Comparison of ENCODE assay signal across 9 cellular contexts in the genomic region with DNA sequence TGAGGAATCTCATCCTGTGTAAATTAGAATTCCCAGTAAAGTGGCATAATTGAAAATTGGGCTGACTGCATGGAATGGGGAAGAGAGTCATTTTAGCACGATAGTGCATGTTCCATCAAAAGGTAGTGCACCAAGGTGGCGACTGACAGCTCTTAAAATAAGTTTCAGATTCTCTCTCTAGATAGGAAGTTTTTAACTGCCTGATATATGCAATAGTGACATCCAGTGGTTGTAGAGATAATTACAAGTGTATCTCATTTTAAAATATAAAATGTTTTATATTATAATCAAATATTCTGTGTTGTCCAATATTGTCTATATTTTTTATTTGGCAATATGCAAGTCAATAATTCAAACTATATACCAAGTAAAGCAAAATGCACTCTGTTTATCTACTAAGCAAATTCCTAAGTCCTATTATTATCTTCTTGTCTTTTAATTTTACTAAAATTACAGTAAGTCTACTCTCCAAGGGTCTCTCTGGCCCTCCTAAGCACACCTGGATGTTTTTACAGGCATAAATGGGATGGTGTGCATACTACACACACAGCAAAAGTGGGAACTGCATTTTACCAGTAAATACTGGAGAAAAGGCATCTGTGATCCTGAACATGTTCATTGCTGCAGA.
DNase-seq lines count a peak whose midpoint lies in the region; ATAC-seq and TF ChIP-seq lines count a peak whose summit lies in the region.
"Had no signal": no experiment of that assay in that cellular context is flagged by ENCODE, and none has a peak within 500 bp of the region (broad histone marks: within the 10 kb centered on the region; RNA-seq: fewer than 3 reads in every experiment).

No MANE protein-coding gene starts in this region.

- ATAC-seq in activated T-helper 17 cell treated with anti-CD3 and anti-CD28 coated beads, Interleukin-2, amount 50 U/mL, for 72 hours (replicated peaks) = no peak

- H3K36me3 Mint-ChIP-seq in activated T-helper 17 cell treated with anti-CD3 and anti-CD28 coated beads, Interleukin-2, amount 50 U/mL, for 72 hours (ENCODE audit: low read depth) = no peaks in the 10 kb centered on the region

- H3K4me1 Mint-ChIP-seq in activated T-helper 17 cell treated with anti-CD3 and anti-CD28 coated beads, Interleukin-2, amount 50 U/mL, for 72 hours = no peaks in the 10 kb centered on the region

- no peak overlapping the region for H3K27ac ChIP-seq in brain microvascular endothelial cell
- H3K27ac ChIP-seq in effector memory CD4-positive, alpha-beta T cell (ENCODE audit: insufficient read depth, low read length, poor library complexity, severe bottlenecking) = no peak overlapping the region

- no peak overlapping the region for H3K4me3 ChIP-seq in brain microvascular endothelial cell (ENCODE audit: low read depth, low read length)
- H3K4me3 ChIP-seq in effector memory CD4-positive, alpha-beta T cell (ENCODE audit: insufficient read depth, low read depth, low read length, poor library complexity, severe bottlenecking) = no peak overlapping the region

- peaks cover 3% of the 10 kb centered on the region for H3K27me3 Mint-ChIP-seq in activated T-helper 17 cell treated with anti-CD3 and anti-CD28 coated beads, Interleukin-2, amount 50 U/mL, for 72 hours

- peak; percentile 46 for TF ChIP-seq CTCF in brain microvascular endothelial cell (IDR thresholded peaks at IDR 0.05; ENCODE audit: low read depth, low read length, missing control alignments)

- H3K36me3 ChIP-seq in brain microvascular endothelial cell (replicated peaks) = no peaks in the 10 kb centered on the region
- H3K36me3 ChIP-seq in effector memory CD4-positive, alpha-beta T cell (ENCODE audit: control insufficient read depth, insufficient read depth, low read length) = no peaks in the 10 kb centered on the region

- in situ Hi-C loops in brain microvascular endothelial cell (cut with HindIII; ENCODE audit: low pct_ligation_motif_present, low sequenced_read_pairs) = no loop called here

- no peaks in the 10 kb centered on the region for H3K9me3 ChIP-seq in effector memory CD4-positive, alpha-beta T cell (ENCODE audit: control insufficient read depth, low read length)
- H3K9me3 ChIP-seq: Caco-2 had no signal

- H3K27ac Mint-ChIP-seq in activated T-helper 17 cell treated with anti-CD3 and anti-CD28 coated beads, Interleukin-2, amount 50 U/mL, for 72 hours = no peak overlapping the region

- no peaks in the 10 kb centered on the region for H3K27me3 ChIP-seq in brain microvascular endothelial cell (replicated peaks)
- no peaks in the 10 kb centered on the region for H3K27me3 ChIP-seq in effector memory CD4-positive, alpha-beta T cell (replicated peaks; ENCODE audit: control insufficient read depth, insufficient read depth, low read length, poor library complexity, severe bottlenecking)

- DNase-seq in NCI-H2107 treated with DMSO at 0.1 percent for 48 hours (lab: John Stamatoyannopoulos, UW; ENCODE audit: unreplicated experiment) = peak; percentile 57
- no peak for DNase-seq in NCI-H2107 (lab: John Stamatoyannopoulos, UW)
- peak; percentile 24 for DNase-seq in H4 (ENCODE audit: low spot score)
- DNase-seq in NCI-H2227 treated with DMSO at 0.1 percent for 48 hours (lab: John Stamatoyannopoulos, UW) = peak; percentile 66
- no peak for DNase-seq in brain microvascular endothelial cell
- peak; percentile 27 to 78 for DNase-seq in lung microvascular endothelial cell (ENCODE audit: low read depth in 2 of 2)
- DNase-seq in effector memory CD4-positive, alpha-beta T cell = no peak

- H3K4me3 Mint-ChIP-seq in activated T-helper 17 cell treated with anti-CD3 and anti-CD28 coated beads, Interleukin-2, amount 50 U/mL, for 72 hours = no peak overlapping the region

- no peaks in the 10 kb centered on the region for H3K4me1 ChIP-seq in effector memory CD4-positive, alpha-beta T cell (ENCODE audit: control insufficient read depth, insufficient read depth, low read length, poor library complexity, severe bottlenecking)
- H3K4me1 ChIP-seq: Caco-2 had no signal

- no peaks in the 10 kb centered on the region for H3K9me3 Mint-ChIP-seq in activated T-helper 17 cell treated with anti-CD3 and anti-CD28 coated beads, Interleukin-2, amount 50 U/mL, for 72 hours

Comparison
In these comparisons a context has a peak if more than half of its experiments do, and no peak if none do; other contexts are left out.
1. DNase-seq: peak in NCI-H2107 treated with DMSO at 0.1 percent for 48 hours (single experiment), H4 (single experiment), NCI-H2227 treated with DMSO at 0.1 percent for 48 hours (single experiment) and lung microvascular endothelial cell (2 of 2); none in NCI-H2107 (single experiment), brain microvascular endothelial cell (single experiment) and effector memory CD4-positive, alpha-beta T cell (0 of 3).